Comparison of ENCODE assay signal across 1 cellular context in the genomic region with DNA sequence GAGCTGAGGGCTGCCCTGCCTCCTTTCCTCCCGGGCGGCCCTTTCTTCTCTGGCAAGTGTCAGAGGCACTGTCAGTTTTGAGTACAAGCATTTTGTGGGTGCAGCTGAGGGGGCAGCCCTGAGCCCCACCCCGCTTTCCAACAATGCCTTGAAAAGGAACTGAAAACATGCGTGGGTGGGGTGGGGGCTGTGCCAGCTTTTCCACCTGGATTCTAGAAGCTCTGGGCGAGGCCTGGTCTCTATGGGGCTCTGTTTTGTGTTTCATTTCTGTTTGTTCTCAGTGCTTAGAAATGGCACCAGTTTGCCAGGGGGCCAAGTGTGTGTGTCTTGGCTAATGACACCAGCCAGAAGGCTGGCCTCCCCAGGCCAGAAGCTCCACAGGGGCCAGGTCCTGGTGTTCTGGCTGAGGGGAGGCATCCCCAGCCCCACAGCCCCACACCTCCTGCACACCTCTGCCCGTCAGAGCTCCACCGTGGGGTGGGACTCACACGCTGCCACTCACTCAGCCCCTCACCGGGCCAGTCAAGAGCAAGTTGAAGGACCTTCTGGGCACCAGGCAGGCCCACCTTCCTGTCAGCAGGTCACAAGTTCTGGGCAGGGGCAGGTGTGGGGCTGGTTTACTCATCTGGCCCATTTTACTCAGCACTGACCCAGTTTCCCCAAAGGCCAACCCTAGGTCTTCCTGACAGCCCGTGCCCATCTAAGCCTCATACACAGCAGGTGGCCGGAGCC.
TF ChIP-seq lines count a peak whose summit lies in the region.

No MANE protein-coding gene starts in this region.

TF ChIP-seq in IMR-90, 13 proteins besides CTCF, POLR2A, EP300 and RAD21 (continued from another document):
- TF ChIP-seq, protein P1, sequence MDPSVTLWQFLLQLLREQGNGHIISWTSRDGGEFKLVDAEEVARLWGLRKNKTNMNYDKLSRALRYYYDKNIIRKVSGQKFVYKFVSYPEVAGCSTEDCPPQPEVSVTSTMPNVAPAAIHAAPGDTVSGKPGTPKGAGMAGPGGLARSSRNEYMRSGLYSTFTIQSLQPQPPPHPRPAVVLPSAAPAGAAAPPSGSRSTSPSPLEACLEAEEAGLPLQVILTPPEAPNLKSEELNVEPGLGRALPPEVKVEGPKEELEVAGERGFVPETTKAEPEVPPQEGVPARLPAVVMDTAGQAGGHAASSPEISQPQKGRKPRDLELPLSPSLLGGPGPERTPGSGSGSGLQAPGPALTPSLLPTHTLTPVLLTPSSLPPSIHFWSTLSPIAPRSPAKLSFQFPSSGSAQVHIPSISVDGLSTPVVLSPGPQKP (IDR thresholded peaks at IDR 0.05; ENCODE audit: borderline replicate concordance, low read depth, low read length): no peak
